Comparison of ENCODE assay signal across 3 cellular contexts in the genomic region with DNA sequence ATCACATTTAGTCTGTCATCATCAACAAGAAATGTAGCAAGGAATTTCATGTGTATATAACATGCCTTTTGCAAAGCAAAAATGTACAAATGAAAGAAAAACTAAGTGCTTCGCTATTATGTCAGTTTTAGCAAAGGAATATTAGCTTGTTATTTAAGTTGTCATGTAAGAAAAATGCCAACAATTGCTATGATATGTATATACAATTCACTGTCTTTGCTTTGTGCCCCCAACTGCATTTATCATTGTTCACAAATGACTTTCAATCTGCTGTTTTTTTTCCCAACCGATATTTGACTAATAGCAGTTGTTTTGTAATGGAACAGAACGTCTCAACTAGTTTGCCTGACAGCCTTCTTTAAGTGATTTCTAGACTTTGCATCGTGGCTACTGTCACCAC.
"Had no signal": no experiment of that assay in that cellular context is flagged by ENCODE, and none has a peak within 500 bp of the region (broad histone marks: within the 10 kb centered on the region; RNA-seq: fewer than 3 reads in every experiment).

No MANE protein-coding gene starts in this region.

- ATAC-seq: GM12878 had no signal

- DNase-seq: GDM1, GF-D8 had no signal

- H3K4me3 ChIP-seq: GM12878 had no signal
